Comparison of ENCODE assay signal across 14 cellular contexts in the genomic region with DNA sequence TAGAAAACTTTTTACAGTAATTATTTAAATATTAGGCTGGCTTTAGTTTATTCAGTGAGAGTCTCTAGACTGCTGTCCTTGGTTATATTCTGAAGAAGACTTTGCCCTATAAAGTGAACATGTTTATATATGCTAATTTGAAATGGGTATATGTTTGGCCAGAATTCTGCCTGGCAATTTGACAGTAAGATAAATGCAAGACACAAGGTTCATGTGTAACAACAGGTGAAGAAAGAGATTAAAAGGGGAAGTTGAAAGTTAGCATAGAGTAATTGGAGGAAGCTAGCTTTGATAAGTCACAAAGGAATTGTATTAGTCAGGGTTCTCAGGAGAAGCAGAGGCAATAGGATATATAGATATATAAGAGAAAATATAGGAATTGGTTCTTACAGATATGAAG.
DNase-seq lines count a peak whose midpoint lies in the region; ATAC-seq and TF ChIP-seq lines count a peak whose summit lies in the region.
"Had no signal": no experiment of that assay in that cellular context is flagged by ENCODE, and none has a peak within 500 bp of the region (broad histone marks: within the 10 kb centered on the region; RNA-seq: fewer than 3 reads in every experiment).

No MANE protein-coding gene starts in this region.

- intact Hi-C loops in upper lobe of right lung (cut with DNase I) (no loop called here), left ventricle myocardium superior (cut with micrococcal nuclease) (no loop called here)

- H3K36me3 ChIP-seq in upper lobe of right lung, result no peaks in the 10 kb centered on the region
- H3K36me3 ChIP-seq: adrenal gland, right lobe of liver had no signal

- H3K27ac ChIP-seq in epithelial cell of prostate (peak overlapping the region; percentile 16), upper lobe of right lung (no peak overlapping the region)
- H3K27ac ChIP-seq: adrenal gland, right lobe of liver had no signal

- in situ Hi-C loops in GM13977 (cut with MboI; ENCODE audit: low pct_unique_long_range_greater_than_20kb, low sequenced_read_pairs, unreplicated experiment), result no loop called here

- no peaks in the 10 kb centered on the region for H3K9me3 ChIP-seq in upper lobe of right lung
- H3K9me3 ChIP-seq: adrenal gland, right lobe of liver had no signal

- H3K4me3 ChIP-seq in upper lobe of right lung, result no peak overlapping the region
- H3K4me3 ChIP-seq: adrenal gland, right lobe of liver had no signal

- TF ChIP-seq CTCF in upper lobe of right lung (IDR thresholded peaks at IDR 0.05) (no peak), GM13977 (IDR thresholded peaks at IDR 0.05; ENCODE audit: extremely low read depth, insufficient read depth, missing control alignments) (no peak)

- no peak for DNase-seq in epithelial cell of prostate (ENCODE audit: low read depth, low spot score)
- no peak for DNase-seq in upper lobe of right lung
- DNase-seq in left ventricle myocardium superior, result no peak
- DNase-seq in GM13977 (ENCODE audit: low spot score), result no peak
- DNase-seq in NCI-H226, result no peak
- DNase-seq: adrenal gland; caudate nucleus; effector CD8-positive, alpha-beta T cell; NCI-H526 treated with DMSO at 0.1 percent for 48 hours; nucleus accumbens; right lobe of liver had no signal

- TF ChIP-seq POLR2A in GM18505 (IDR thresholded peaks at IDR 0.05; ENCODE audit: borderline replicate concordance, extremely low read depth, insufficient read depth, insufficient read length), result no peak

- ATAC-seq in GM18505 (IDR thresholded peaks at IDR 0.05; ENCODE audit: unreplicated experiment) (peak; percentile 31), GM21447 (IDR thresholded peaks at IDR 0.05; ENCODE audit: unreplicated experiment) (peak; percentile 32), HG03378 (IDR thresholded peaks at IDR 0.05; ENCODE audit: unreplicated experiment) (peak; percentile 30), upper lobe of right lung (no peak), left ventricle myocardium superior (no peak)

- no peaks in the 10 kb centered on the region for H3K27me3 ChIP-seq in upper lobe of right lung
- H3K27me3 ChIP-seq: adrenal gland, right lobe of liver had no signal

- H3K4me1 ChIP-seq in upper lobe of right lung, result no peaks in the 10 kb centered on the region
- H3K4me1 ChIP-seq: adrenal gland had no signal

Comparison
In these comparisons a context has a peak if more than half of its experiments do, and no peak if none do; other contexts are left out.
1. ATAC-seq: peak in GM18505 (single experiment), GM21447 (single experiment) and HG03378 (single experiment); none in upper lobe of right lung (single experiment) and left ventricle myocardium superior (single experiment).